10 cellular contexts compared by ENCODE assay signal in genomic region chr4:147822128-147822527, GRCh38.
DNase-seq lines count a peak whose midpoint lies in the region; ATAC-seq and TF ChIP-seq lines count a peak whose summit lies in the region.
"Had no signal": no experiment of that assay in that cellular context is flagged by ENCODE, and none has a peak within 500 bp of the region (broad histone marks: within the 10 kb centered on the region; RNA-seq: fewer than 3 reads in every experiment).

No MANE protein-coding gene starts in this region.

- DNase-seq in NCI-H226, result peak; percentile 75
- peak; percentile 97 for DNase-seq in fibroblast of pulmonary artery (ENCODE audit: low read depth)
- peak; percentile 30 for DNase-seq in pons (ENCODE audit: low spot score)
- no peak for DNase-seq in HUDEP-2 (lab: John Stamatoyannopoulos, UW; ENCODE audit: unreplicated experiment in 76 of 76)
- no peak for DNase-seq in NCI-H1092 (lab: John Stamatoyannopoulos, UW)
- DNase-seq in middle frontal gyrus (ENCODE audit: extremely low spot score, low spot score), result no peak
- DNase-seq: activated T-cell treated with anti-CD3 and anti-CD28 coated beads, Interleukin-2, amount 50 U/mL, for 1 hour; stimulated activated CD4-positive, alpha-beta T cell treated with anti-CD3 and anti-CD28 coated beads, Interleukin-4, amount 100 ng/mL, for 24 hours had no signal

- no peak overlapping the region for H3K4me3 ChIP-seq in fibroblast of pulmonary artery (replicated peaks; ENCODE audit: low read depth, low read length)

- peak; percentile 22 for ATAC-seq in GM18498 (IDR thresholded peaks at IDR 0.05; ENCODE audit: unreplicated experiment)
- no peak for ATAC-seq in HG02588 (IDR thresholded peaks at IDR 0.05; ENCODE audit: unreplicated experiment)

- TF ChIP-seq CTCF in fibroblast of pulmonary artery (IDR thresholded peaks at IDR 0.05; ENCODE audit: low read length, missing control alignments), result no peak

Comparison
In these comparisons a context has a peak if more than half of its experiments do, and no peak if none do; other contexts are left out.
1. DNase-seq: peak in NCI-H226 (single experiment), fibroblast of pulmonary artery (single experiment) and pons (single experiment); none in HUDEP-2 (0 of 76), NCI-H1092 (single experiment) and middle frontal gyrus (single experiment).